In the genomic region with DNA sequence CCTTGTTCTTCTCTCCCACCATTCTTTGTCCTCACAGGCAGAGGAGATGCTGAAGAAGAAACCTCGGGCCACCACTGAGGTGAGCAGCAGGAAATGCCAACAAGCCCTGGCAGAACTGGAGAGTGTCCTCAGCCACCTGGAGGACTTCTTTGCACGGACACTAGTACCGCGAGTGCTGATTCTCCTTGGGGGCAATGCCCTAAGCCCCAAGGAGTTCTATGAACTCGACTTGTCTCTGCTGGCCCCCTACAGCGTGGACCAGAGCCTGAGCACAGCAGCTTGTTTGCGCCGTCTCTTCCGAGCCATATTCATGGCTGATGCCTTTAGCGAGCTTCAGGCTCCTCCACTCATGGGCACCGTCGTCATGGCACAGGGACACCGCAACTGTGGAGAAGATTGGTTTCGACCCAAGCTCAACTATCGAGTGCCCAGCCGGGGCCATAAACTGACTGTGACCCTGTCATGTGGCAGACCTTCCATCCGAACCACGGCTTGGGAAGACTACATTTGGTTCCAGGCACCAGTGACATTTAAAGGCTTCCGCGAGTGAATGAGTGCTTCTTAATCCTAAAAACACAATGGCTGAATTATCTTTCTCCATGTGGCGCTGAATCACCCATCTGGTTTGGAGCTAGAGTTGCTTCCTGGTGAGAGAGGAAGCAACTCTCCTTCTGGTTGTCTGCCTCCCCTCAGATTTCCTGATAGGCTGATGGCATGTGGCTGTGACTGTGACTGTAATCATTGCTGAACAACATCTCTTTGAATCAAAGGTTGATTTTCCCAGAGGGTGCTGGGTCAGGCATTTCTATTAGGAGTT, we compare ENCODE assay signal across 17 cellular contexts. TPM values are rescaled to one million over a fixed set of nuclear protein-coding genes. Genes with fewer than 3 reads are reported as not detected.
A peak's percentile ranks its signal among the peaks of the same experiment; 100 is the strongest.
DNase-seq lines count a peak whose midpoint lies in the region; ATAC-seq, FAIRE-seq and TF ChIP-seq lines count a peak whose summit lies in the region.
"Had no signal": no experiment of that assay in that cellular context is flagged by ENCODE, and none has a peak within 500 bp of the region (broad histone marks: within the 10 kb centered on the region; RNA-seq: fewer than 3 reads in every experiment).

No MANE protein-coding gene starts in this region.

- H3K4me1 ChIP-seq in OCI-LY7 (ENCODE audit: insufficient read depth, low read length, poor library complexity, severe bottlenecking) = peaks cover 19% of the 10 kb centered on the region
- H3K4me1 ChIP-seq in K562 (replicated peaks in 1 of 2; ENCODE audit: control insufficient read depth in 2 of 2, insufficient read depth in 2 of 2, low read length in 2 of 2) = peaks cover 38 to 39% of the 10 kb centered on the region in 2 experiments
- peaks cover 28% of the 10 kb centered on the region for H3K4me1 ChIP-seq in neural progenitor cell
- H3K4me1 ChIP-seq in MM.1S (ENCODE audit: low read length) = peaks cover 10% of the 10 kb centered on the region
- H3K4me1 ChIP-seq: Caco-2 had no signal

- in situ Hi-C loops in K562 (cut with MboI) = no loop called here

- H3K4me2 ChIP-seq in OCI-LY7 (ENCODE audit: low read length) (no peak overlapping the region), K562 (ENCODE audit: insufficient read depth, low read length) (peak overlapping the region; percentile 98), neural progenitor cell (peak overlapping the region; percentile 16), MM.1S (ENCODE audit: low read depth, low read length) (no peak overlapping the region)

- H3K9me3 ChIP-seq in OCI-LY7 (ENCODE audit: low read length) (no peaks in the 10 kb centered on the region), K562 (replicated peaks; ENCODE audit: control insufficient read depth, insufficient read depth, low read depth, low read length) (no peaks in the 10 kb centered on the region), neural progenitor cell (ENCODE audit: low read depth) (no peaks in the 10 kb centered on the region), MM.1S (replicated peaks; ENCODE audit: insufficient read depth, low read length) (no peaks in the 10 kb centered on the region)
- H3K9me3 ChIP-seq: Caco-2, left ventricle myocardium inferior had no signal

- H2AFZ ChIP-seq in OCI-LY7 (ENCODE audit: low read length) (no peak overlapping the region), K562 (ENCODE audit: low read depth, low read length) (no peak overlapping the region), neural progenitor cell (replicated peaks) (no peak overlapping the region), MM.1S (ENCODE audit: low read length) (no peak overlapping the region)

- no peak for TF ChIP-seq CTCF in OCI-LY7 (conservative IDR thresholded peaks at IDR 0.05; ENCODE audit: low read length)
- TF ChIP-seq CTCF in K562 (IDR thresholded peaks at IDR 0.05 in 2 of 3, conservative IDR thresholded peaks at IDR 0.05 in 1 of 3; ENCODE audit: insufficient read depth in 2 of 3, low read depth in 1 of 3, low read length in 3 of 3) = no peak
- TF ChIP-seq CTCF in neural progenitor cell (IDR thresholded peaks at IDR 0.05) = no peak
- no peak for TF ChIP-seq CTCF in MM.1S (IDR thresholded peaks at IDR 0.05; ENCODE audit: low read length)

- peak overlapping the region; percentile 47 for H3K27ac Mint-ChIP-seq in activated CD4-positive, alpha-beta T cell treated with anti-CD3 and anti-CD28 coated beads for 36 hours
- H3K27ac Mint-ChIP-seq in neural progenitor cell = no peak overlapping the region

- peaks cover 52% of the 10 kb centered on the region for H3K36me3 Mint-ChIP-seq in activated CD4-positive, alpha-beta T cell treated with anti-CD3 and anti-CD28 coated beads for 36 hours (ENCODE audit: low read depth)
- peaks cover 26% of the 10 kb centered on the region for H3K36me3 Mint-ChIP-seq in neural progenitor cell

- no peaks in the 10 kb centered on the region; a peak in 1 of 5 replicates for H3K27me3 ChIP-seq in K562 (ENCODE audit: control insufficient read depth in 2 of 2, insufficient read depth in 2 of 2, low read length in 2 of 2)
- H3K27me3 ChIP-seq in neural progenitor cell = no peaks in the 10 kb centered on the region
- H3K27me3 ChIP-seq in MM.1S (replicated peaks; ENCODE audit: insufficient read depth, low read length) = no peaks in the 10 kb centered on the region

- H3K36me3 ChIP-seq in OCI-LY7 (ENCODE audit: insufficient read depth, low read length) = peaks cover 62% of the 10 kb centered on the region
- peaks cover 62% of the 10 kb centered on the region for H3K36me3 ChIP-seq in K562 (ENCODE audit: control insufficient read depth, insufficient read depth, low read length)
- peaks cover 14% of the 10 kb centered on the region for H3K36me3 ChIP-seq in neural progenitor cell
- H3K36me3 ChIP-seq in MM.1S (replicated peaks; ENCODE audit: insufficient read depth, low read length) = 0 out of 2 replicates have a peak, but pooled peaks cover 3% of the 10 kb centered on the region

- WGBS in K562 (ENCODE audit: insufficient coverage, low coverage, missing lambda C conversion rate) = 62% methylated on average over 21 of the region's 21 CpGs

- H3K4me3 ChIP-seq in OCI-LY7 (ENCODE audit: low read depth, low read length, poor library complexity, severe bottlenecking) = no peak overlapping the region
- peak overlapping the region; percentile 32 for H3K4me3 ChIP-seq in K562
- H3K4me3 ChIP-seq in neural progenitor cell = no peak overlapping the region
- no peak overlapping the region for H3K4me3 ChIP-seq in MM.1S (ENCODE audit: low read length)
- H3K4me3 ChIP-seq: left ventricle myocardium inferior had no signal

- no peak for DNase-seq in activated CD4-positive, alpha-beta T cell treated with anti-CD3 and anti-CD28 coated beads for 36 hours
- no peak for DNase-seq in activated CD4-positive, alpha-beta T cell treated with anti-CD3 and anti-CD28 coated beads for 4 hours
- DNase-seq in OCI-LY7 (ENCODE audit: low spot score) = no peak
- peak in 2 of 4 experiments; percentile 68 to 83 for DNase-seq in K562 (ENCODE audit: extremely low read depth in 1 of 4, low spot score in 3 of 4)
- DNase-seq in neural progenitor cell (ENCODE audit: low spot score) = no peak
- DNase-seq in HTR-8/SVneo (ENCODE audit: insufficient read length, low spot score) = no peak
- no peak for DNase-seq in stimulated activated CD4-positive, alpha-beta T cell treated with anti-CD3 and anti-CD28 coated beads, Interleukin-1b, Interleukin-23, amount 100 ng/mL, for 48 hours
- no peak for DNase-seq in MM.1S
- DNase-seq: 8988T; Caco-2; erythroblast; left ventricle myocardium inferior; NCI-H1930; NCI-H774; SHP77; stimulated activated naive CD4-positive, alpha-beta T cell had no signal

- peaks cover 40% of the 10 kb centered on the region for H3F3A ChIP-seq in neural progenitor cell (ENCODE audit: low read depth)
- peaks cover 6% of the 10 kb centered on the region for H3F3A ChIP-seq in MM.1S (ENCODE audit: insufficient read depth, low read length)

- no peaks in the 10 kb centered on the region for H3K27me3 Mint-ChIP-seq in activated CD4-positive, alpha-beta T cell treated with anti-CD3 and anti-CD28 coated beads for 36 hours
- H3K27me3 Mint-ChIP-seq in neural progenitor cell (ENCODE audit: insufficient read depth, low read depth) = peaks cover 8% of the 10 kb centered on the region

- no peaks in the 10 kb centered on the region for H3K9me1 ChIP-seq in K562 (ENCODE audit: control insufficient read depth, insufficient read depth, low read length)

- TF ChIP-seq EP300 in K562 (IDR thresholded peaks at IDR 0.05; ENCODE audit: low read length) = peak; percentile 69; the same call in 1 of the 2 replicates

- ATAC-seq in activated CD4-positive, alpha-beta T cell treated with anti-CD3 and anti-CD28 coated beads for 36 hours = no peak
- ATAC-seq in K562 = peak; percentile 20

- CTCF ChIA-PET in activated CD4-positive, alpha-beta T cell treated with anti-CD3 and anti-CD28 coated beads for 36 hours (lab: Charles Lee) = interaction anchor here (0.5 to 1.7 kb wide), 4 partner anchors 10 to 130 kb away, joined by 3 to 4 read pairs (median 3); partner anchors contain the start of gene VEGFA
- CTCF ChIA-PET in OCI-LY7 (lab: Charles Lee; ENCODE audit: unreplicated experiment) (no interaction called here), K562 (lab: Yijun Ruan, JAX; ENCODE audit: low intra/inter-chr PET ratio) (no interaction called here)

- H4K20me1 ChIP-seq in OCI-LY7 (ENCODE audit: insufficient read depth, low read length) (no peaks in the 10 kb centered on the region), K562 (replicated peaks; ENCODE audit: control insufficient read depth, insufficient read depth, low read length) (peaks cover 17% of the 10 kb centered on the region), neural progenitor cell (ENCODE audit: low read depth) (peaks cover 33% of the 10 kb centered on the region), MM.1S (ENCODE audit: insufficient read depth, low read length) (no peaks in the 10 kb centered on the region)

- H3K9ac ChIP-seq in K562 (ENCODE audit: insufficient read depth in 1 of 2, low read depth in 2 of 2, low read length in 2 of 2) = peak overlapping the region; percentile 41 to 78
- H3K9ac ChIP-seq in neural progenitor cell = no peak overlapping the region
- no peak overlapping the region for H3K9ac ChIP-seq in MM.1S (ENCODE audit: low read length)

- H3K79me2 ChIP-seq in OCI-LY7 (ENCODE audit: insufficient read depth, low read depth, low read length) (peaks cover 53% of the 10 kb centered on the region), K562 (ENCODE audit: control insufficient read depth, insufficient read depth, low read length) (peaks cover 70% of the 10 kb centered on the region), neural progenitor cell (ENCODE audit: low read depth) (peaks cover 62% of the 10 kb centered on the region), MM.1S (ENCODE audit: low read length) (peaks cover 49% of the 10 kb centered on the region)

- peaks cover 34% of the 10 kb centered on the region for H3K4me1 Mint-ChIP-seq in activated CD4-positive, alpha-beta T cell treated with anti-CD3 and anti-CD28 coated beads for 36 hours
- peaks cover 37% of the 10 kb centered on the region for H3K4me1 Mint-ChIP-seq in neural progenitor cell

- H3K27ac ChIP-seq in OCI-LY7 (ENCODE audit: low read depth, low read length, poor library complexity, severe bottlenecking) (no peak overlapping the region), K562 (ENCODE audit: extremely low read depth, low read depth, low read length) (peak overlapping the region; percentile 77), neural progenitor cell (no peak overlapping the region), MM.1S (ENCODE audit: low read length) (no peak overlapping the region)
- H3K27ac ChIP-seq: left ventricle myocardium inferior had no signal

- H3K9me2 ChIP-seq in OCI-LY7 (ENCODE audit: insufficient read depth, low read length) (no peaks in the 10 kb centered on the region), MM.1S (replicated peaks; ENCODE audit: insufficient read depth, low read length) (no peaks in the 10 kb centered on the region)

- TF ChIP-seq POLR2A in K562 (conservative IDR thresholded peaks at IDR 0.05) = no peak

- POLR2A ChIA-PET in activated CD4-positive, alpha-beta T cell treated with anti-CD3 and anti-CD28 coated beads for 36 hours (lab: Charles Lee) = interaction anchor here (1.0 kb wide), 1 partner anchor 11 kb away, joined by 4 read pairs; no protein-coding TSS in a partner anchor
- POLR2A ChIA-PET in OCI-LY7 (lab: Charles Lee) = interaction anchor here (0.6 to 1.1 kb wide), 3 partner anchors 11 to 1759 kb away, joined by 3 read pairs; partner anchors contain the start of gene GTPBP2
- POLR2A ChIA-PET in K562 (lab: Yijun Ruan, JAX) = interaction anchor here (0.6 to 10.9 kb wide), 9 partner anchors 8 to 394 kb away, joined by 3 to 206 read pairs (median 4); partner anchors contain the start of genes GTPBP2 and MAD2L1BP

- BruUV-seq in OCI-LY7 (replicated peaks; lab: Mats Ljungman, UMichigan) = TSS peak; percentile 20
- no TSS peak for BruUV-seq in K562 (replicated peaks; lab: Mats Ljungman, UMichigan)

- FAIRE-seq in K562 (lab: Jason Lieb, UNC) (peak; percentile 77), HTR-8/SVneo (lab: Jason Lieb, UNC) (no peak)
- FAIRE-seq: H54 had no signal

- intact Hi-C loops in activated CD4-positive, alpha-beta T cell treated with anti-CD3 and anti-CD28 coated beads for 36 hours (cut with DNase I, micrococcal nuclease) = loop anchor here in 1 of 2 experiments (5.0 kb wide), 1 partner anchor 362 kb away; no protein-coding TSS in a partner anchor
- intact Hi-C loops in OCI-LY7 (cut with micrococcal nuclease; ENCODE audit: unreplicated experiment) (loop anchor here (10.0 kb wide), 2 partner anchors 75 to 435 kb away; no protein-coding TSS in a partner anchor), K562 (cut with micrococcal nuclease) (loop anchor here (10.0 kb wide), 1 partner anchor 585 kb away; the partner anchor contains the start of gene SLC29A1)

- H3K9me3 Mint-ChIP-seq in activated CD4-positive, alpha-beta T cell treated with anti-CD3 and anti-CD28 coated beads for 36 hours (ENCODE audit: low read depth) = no peaks in the 10 kb centered on the region
- H3K9me3 Mint-ChIP-seq in neural progenitor cell = no peaks in the 10 kb centered on the region

- no peak; a peak in 1 of 4 replicates for TF ChIP-seq RAD21 in K562 (CRISPR knock-in tag; conservative IDR thresholded peaks at IDR 0.05 in 1 of 2, IDR thresholded peaks at IDR 0.05 in 1 of 2)

- no peak overlapping the region for H3K4me3 Mint-ChIP-seq in activated CD4-positive, alpha-beta T cell treated with anti-CD3 and anti-CD28 coated beads for 36 hours
- H3K4me3 Mint-ChIP-seq in neural progenitor cell = no peak overlapping the region

RNA-seq across cellular contexts. Expression of gene MAD2L1BP, which starts 4.6 kb away (rescaled TPM):
- 10 to 100 TPM; 35.1 to 35.3 TPM for total RNA-seq in activated CD4-positive, alpha-beta T cell treated with anti-CD3 and anti-CD28 coated beads for 36 hours
- 24.0 and 30.8 TPM in 2 replicates for total RNA-seq in OCI-LY7 (2014; rRNA removed; shearing (Covaris generic))
- total RNA-seq in OCI-LY7 (2022) (33.5 and 43.3 TPM in 2 replicates), K562 (2014; rRNA removed) (69.7 and 78.1 TPM in 2 replicates), K562 (2014; rRNA removed; fragmentation: Illumina TruSeq; extraction: Trizol) (73.8 and 76.7 TPM in 2 replicates), K562 (2015; rRNA removed; fragmentation: Illumina TruSeq; extraction: Trizol) (73.2 and 75.1 TPM in 2 replicates), K562 (2021) (71.5 and 77.4 TPM in 2 replicates), neural progenitor cell (ENCODE audit: low replicate concordance) (52.0 and 88.1 TPM in 2 replicates)
- 89.9 and 155 TPM in 2 replicates for total RNA-seq in K562 (2011; cell fraction: chromatin; rRNA removed; ENCODE audit: low replicate concordance)
- 95.9 and 115 TPM in 2 replicates for total RNA-seq in K562 (2011; cell fraction: nucleolus; rRNA removed)
- total RNA-seq in K562 (2011; cell fraction: nucleoplasm; rRNA removed) = 87.8 and 100 TPM in 2 replicates
- polyA plus RNA-seq in K562 (2011; rRNA removed) (120 TPM in 2 replicates), K562 (2014; fragmentation: Illumina TruSeq; extraction: Trizol) (113 and 116 TPM in 2 replicates), K562 (2014; fragmentation: Nextera tagmentation; extraction: Ambion mirVana) (100 to 1,000 TPM; 241 to 321 TPM), K562 (2014; rRNA removed) (102 and 111 TPM in 2 replicates)
- 173 and 183 TPM in 2 replicates for polyA plus RNA-seq in K562 (2011; cell fraction: cytosol; rRNA removed)
- 62.0 and 78.0 TPM in 2 replicates for polyA plus RNA-seq in K562 (2011; cell fraction: nucleus; rRNA removed)
- 49.6 and 65.4 TPM in 2 replicates for polyA plus RNA-seq in K562 (2012)
- polyA minus RNA-seq in K562 (2011; rRNA and poly(A)+ RNA removed) = 73.9 and 74.5 TPM in 2 replicates
- 33.5 and 38.0 TPM in 2 replicates for polyA minus RNA-seq in K562 (2011; cell fraction: cytosol; rRNA and poly(A)+ RNA removed)
- polyA minus RNA-seq in K562 (2011; cell fraction: nucleus; rRNA and poly(A)+ RNA removed) = 18.2 and 39.4 TPM in 2 replicates

RNA-seq across cellular contexts. Expression of gene RSPH9, which starts 4.6 kb away (rescaled TPM):
- not detected for total RNA-seq in activated CD4-positive, alpha-beta T cell treated with anti-CD3 and anti-CD28 coated beads for 36 hours
- total RNA-seq in OCI-LY7 (2014; rRNA removed; shearing (Covaris generic)) = 0.28 TPM in 1 of 2 replicates, not detected in the other
- total RNA-seq in OCI-LY7 (2022) (not detected in 2 replicates), K562 (2014; rRNA removed) (0.05 TPM in 1 of 2 replicates, not detected in the other), K562 (2014; rRNA removed; fragmentation: Illumina TruSeq; extraction: Trizol) (not detected in 2 replicates), K562 (2015; rRNA removed; fragmentation: Illumina TruSeq; extraction: Trizol) (not detected in 2 replicates), K562 (2021) (not detected in 2 replicates), neural progenitor cell (ENCODE audit: low replicate concordance) (0.47 and 1.4 TPM in 2 replicates)
- total RNA-seq in K562 (2011; cell fraction: chromatin; rRNA removed; ENCODE audit: low replicate concordance) = 0.32 TPM in 1 of 2 replicates, not detected in the other
- total RNA-seq in K562 (2011; cell fraction: nucleolus; rRNA removed) = 0.17 TPM in 1 of 2 replicates, not detected in the other
- total RNA-seq in K562 (2011; cell fraction: nucleoplasm; rRNA removed) = 0.22 and 0.38 TPM in 2 replicates
- polyA plus RNA-seq in K562 (2011; rRNA removed) (0.04 TPM in 1 of 2 replicates, not detected in the other), K562 (2014; fragmentation: Illumina TruSeq; extraction: Trizol) (not detected in 2 replicates), K562 (2014; fragmentation: Nextera tagmentation; extraction: Ambion mirVana) (under 1 TPM; 0.39 to 0.60 TPM), K562 (2014; rRNA removed) (not detected in 2 replicates)
- polyA plus RNA-seq in K562 (2011; cell fraction: cytosol; rRNA removed) = not detected in 2 replicates
- 0.04 TPM in 1 of 2 replicates, not detected in the other for polyA plus RNA-seq in K562 (2011; cell fraction: nucleus; rRNA removed)
- 0.40 and 0.49 TPM in 2 replicates for polyA plus RNA-seq in K562 (2012)
- polyA minus RNA-seq in K562 (2011; rRNA and poly(A)+ RNA removed) = 0.11 and 0.15 TPM in 2 replicates
- polyA minus RNA-seq in K562 (2011; cell fraction: cytosol; rRNA and poly(A)+ RNA removed) = not detected in 2 replicates
- 0.22 TPM in 1 of 2 replicates, not detected in the other for polyA minus RNA-seq in K562 (2011; cell fraction: nucleus; rRNA and poly(A)+ RNA removed)
- total RNA-seq: Caco-2 had no signal

RNA-seq across cellular contexts. Expression of gene GTPBP2, which starts 11.1 kb away (rescaled TPM):
- 10 to 100 TPM; 59.8 to 64.6 TPM for total RNA-seq in activated CD4-positive, alpha-beta T cell treated with anti-CD3 and anti-CD28 coated beads for 36 hours
- total RNA-seq in OCI-LY7 (2014; rRNA removed; shearing (Covaris generic)) = 64.8 and 72.4 TPM in 2 replicates
- total RNA-seq in OCI-LY7 (2022) = 86.5 and 90.0 TPM in 2 replicates
- 558 and 907 TPM in 2 replicates for total RNA-seq in K562 (2011; cell fraction: chromatin; rRNA removed; ENCODE audit: low replicate concordance)
- total RNA-seq in K562 (2011; cell fraction: nucleolus; rRNA removed) = 446 and 460 TPM in 2 replicates
- total RNA-seq in K562 (2011; cell fraction: nucleoplasm; rRNA removed) = 547 and 636 TPM in 2 replicates
- 111 and 127 TPM in 2 replicates for total RNA-seq in K562 (2014; rRNA removed)
- total RNA-seq in K562 (2014; rRNA removed; fragmentation: Illumina TruSeq; extraction: Trizol) = 92.5 and 99.4 TPM in 2 replicates
- total RNA-seq in K562 (2015; rRNA removed; fragmentation: Illumina TruSeq; extraction: Trizol) = 68.8 and 71.1 TPM in 2 replicates
- total RNA-seq in K562 (2021) = 121 and 162 TPM in 2 replicates
- 184 and 259 TPM in 2 replicates for polyA plus RNA-seq in K562 (2011; rRNA removed)
- 167 and 217 TPM in 2 replicates for polyA plus RNA-seq in K562 (2011; cell fraction: cytosol; rRNA removed)
- 1,016 and 1,080 TPM in 2 replicates for polyA plus RNA-seq in K562 (2011; cell fraction: nucleus; rRNA removed)
- polyA plus RNA-seq in K562 (2012) = 101 and 429 TPM in 2 replicates
- polyA plus RNA-seq in K562 (2014; fragmentation: Illumina TruSeq; extraction: Trizol) = 162 and 169 TPM in 2 replicates
- 10 to 100 TPM; 48.4 to 60.9 TPM for polyA plus RNA-seq in K562 (2014; fragmentation: Nextera tagmentation; extraction: Ambion mirVana)
- polyA plus RNA-seq in K562 (2014; rRNA removed) = 171 and 196 TPM in 2 replicates
- polyA minus RNA-seq in K562 (2011; rRNA and poly(A)+ RNA removed) = 87.3 and 97.4 TPM in 2 replicates
- polyA minus RNA-seq in K562 (2011; cell fraction: cytosol; rRNA and poly(A)+ RNA removed) = 46.5 and 62.7 TPM in 2 replicates
- 121 and 183 TPM in 2 replicates for polyA minus RNA-seq in K562 (2011; cell fraction: nucleus; rRNA and poly(A)+ RNA removed)
- total RNA-seq in neural progenitor cell (ENCODE audit: low replicate concordance) = 45.5 and 77.1 TPM in 2 replicates

RNA-seq across cellular contexts. Expression of gene MRPS18A, which starts 47.4 kb away (rescaled TPM):
- total RNA-seq in activated CD4-positive, alpha-beta T cell treated with anti-CD3 and anti-CD28 coated beads for 36 hours = 10 to 100 TPM; 54.0 to 68.7 TPM
- total RNA-seq in OCI-LY7 (2014; rRNA removed; shearing (Covaris generic)) = 57.3 and 86.1 TPM in 2 replicates
- total RNA-seq in OCI-LY7 (2022) = 54.7 and 61.6 TPM in 2 replicates
- 30.9 and 95.8 TPM in 2 replicates for total RNA-seq in K562 (2011; cell fraction: chromatin; rRNA removed; ENCODE audit: low replicate concordance)
- 81.3 and 96.7 TPM in 2 replicates for total RNA-seq in K562 (2011; cell fraction: nucleolus; rRNA removed)
- total RNA-seq in K562 (2011; cell fraction: nucleoplasm; rRNA removed) = 48.8 and 57.7 TPM in 2 replicates
- total RNA-seq in K562 (2014; rRNA removed) = 130 and 161 TPM in 2 replicates
- 63.9 and 87.5 TPM in 2 replicates for total RNA-seq in K562 (2014; rRNA removed; fragmentation: Illumina TruSeq; extraction: Trizol)
- 115 and 119 TPM in 2 replicates for total RNA-seq in K562 (2015; rRNA removed; fragmentation: Illumina TruSeq; extraction: Trizol)
- 102 and 104 TPM in 2 replicates for total RNA-seq in K562 (2021)
- 104 and 112 TPM in 2 replicates for polyA plus RNA-seq in K562 (2011; rRNA removed)
- 155 and 252 TPM in 2 replicates for polyA plus RNA-seq in K562 (2011; cell fraction: cytosol; rRNA removed)
- 54.3 and 56.2 TPM in 2 replicates for polyA plus RNA-seq in K562 (2011; cell fraction: nucleus; rRNA removed)
- polyA plus RNA-seq in K562 (2012) = 113 and 127 TPM in 2 replicates
- 159 and 185 TPM in 2 replicates for polyA plus RNA-seq in K562 (2014; fragmentation: Illumina TruSeq; extraction: Trizol)
- 100 to 1,000 TPM; 204 to 243 TPM for polyA plus RNA-seq in K562 (2014; fragmentation: Nextera tagmentation; extraction: Ambion mirVana)
- polyA plus RNA-seq in K562 (2014; rRNA removed) = 125 and 133 TPM in 2 replicates
- 78.1 and 100 TPM in 2 replicates for polyA minus RNA-seq in K562 (2011; rRNA and poly(A)+ RNA removed)
- polyA minus RNA-seq in K562 (2011; cell fraction: cytosol; rRNA and poly(A)+ RNA removed) = 41.0 and 52.2 TPM in 2 replicates
- polyA minus RNA-seq in K562 (2011; cell fraction: nucleus; rRNA and poly(A)+ RNA removed) = 41.9 and 47.8 TPM in 2 replicates
- 34.5 and 52.7 TPM in 2 replicates for total RNA-seq in neural progenitor cell (ENCODE audit: low replicate concordance)

Comparison
In these comparisons a context has a peak if more than half of its experiments do, and no peak if none do; other contexts are left out.
1. H3K4me2 ChIP-seq: peak in K562 (single experiment) and neural progenitor cell (single experiment); none in OCI-LY7 (single experiment) and MM.1S (single experiment).
2. H3K9ac ChIP-seq: peak in K562 (2 of 2); none in neural progenitor cell (single experiment) and MM.1S (single experiment).